In the genomic region with DNA sequence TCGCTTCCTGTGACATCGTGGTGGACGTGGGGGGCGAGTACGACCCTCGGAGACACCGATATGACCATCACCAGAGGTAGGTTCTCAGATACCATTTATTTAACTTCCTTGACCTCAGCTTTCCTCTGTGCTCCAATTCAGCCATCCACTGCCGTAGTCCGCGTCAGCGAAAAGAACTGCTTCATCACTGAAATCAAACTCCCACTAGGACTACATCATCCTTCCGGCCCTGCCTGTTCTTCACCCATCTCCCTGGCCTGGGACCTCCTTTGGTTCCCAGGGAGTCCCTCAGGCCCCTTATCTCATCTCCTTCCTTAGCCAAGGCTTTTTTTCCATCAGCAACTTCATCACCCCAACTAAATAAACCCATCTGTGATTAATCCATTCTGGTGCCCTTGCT, we compare ENCODE assay signal across 8 cellular contexts. TPM values are rescaled to one million over a fixed set of nuclear protein-coding genes. Genes with fewer than 3 reads are reported as not detected.
DNase-seq lines count a peak whose midpoint lies in the region; ATAC-seq and TF ChIP-seq lines count a peak whose summit lies in the region.

No MANE protein-coding gene starts in this region.

- peak overlapping the region; percentile 48 to 73 for H3K4me3 ChIP-seq in left lung
- H3K4me3 ChIP-seq in suprapubic skin, result peak overlapping the region; percentile 63

- WGBS in suprapubic skin, result 3% methylated on average over 12 of the region's 12 CpGs

- H3K9me3 ChIP-seq in left lung, result no peaks in the 10 kb centered on the region
- no peaks in the 10 kb centered on the region for H3K9me3 ChIP-seq in suprapubic skin

- H3K27ac ChIP-seq in left lung, result peak overlapping the region; percentile 70 to 91
- H3K27ac ChIP-seq in suprapubic skin, result peak overlapping the region; percentile 81

- TF ChIP-seq EP300 in suprapubic skin (IDR thresholded peaks at IDR 0.05), result no peak

- DNase-seq in Ammon's horn (ENCODE audit: low spot score) (peak; percentile 31), HT-29 (ENCODE audit: low spot score) (peak; percentile 30), amniotic epithelial cell (ENCODE audit: low read depth) (peak; percentile 59), left lung (no peak), suprapubic skin (ENCODE audit: low spot score in 2 of 2) (no peak), NCI-H524 (lab: John Stamatoyannopoulos, UW) (no peak), AML-193 (lab: John Stamatoyannopoulos, UW) (no peak)

- intact Hi-C loops in left lung (cut with DNase I), result no loop called here

- H3K36me3 ChIP-seq in left lung (peaks cover 0 to 45% of the 10 kb centered on the region in 2 donors), suprapubic skin (peaks cover 34% of the 10 kb centered on the region)

- H3K27me3 ChIP-seq in left lung (no peaks in the 10 kb centered on the region), suprapubic skin (no peaks in the 10 kb centered on the region)

- ATAC-seq in left lung (no peak), HG03432 (IDR thresholded peaks at IDR 0.05; ENCODE audit: unreplicated experiment) (no peak)

- peaks cover 26 to 67% of the 10 kb centered on the region in 2 donors for H3K4me1 ChIP-seq in left lung
- H3K4me1 ChIP-seq in suprapubic skin, result peaks cover 67% of the 10 kb centered on the region

- TF ChIP-seq POLR2A in suprapubic skin (IDR thresholded peaks at IDR 0.05), result no peak

- TF ChIP-seq CTCF in left lung (IDR thresholded peaks at IDR 0.05) (no peak), suprapubic skin (IDR thresholded peaks at IDR 0.05) (no peak)

RNA-seq across cellular contexts. Expression of a gene that starts 0.7 kb away (rescaled TPM):
- total RNA-seq in HT-29 (2014; rRNA removed; shearing (Covaris generic)), result 92.5 and 106 TPM in 2 replicates
- total RNA-seq in left lung, result 10 to 100 TPM; 27.7 to 45.2 TPM
- 10 to 100 TPM; 38.2 to 54.6 (median 46.3) TPM for total RNA-seq in suprapubic skin

RNA-seq across cellular contexts. Expression of a gene that starts 4.8 kb away (rescaled TPM):
- total RNA-seq in HT-29 (2014; rRNA removed; shearing (Covaris generic)), result 219 and 260 TPM in 2 replicates
- total RNA-seq in left lung (100 to 1,000 TPM; 321 to 370 TPM), suprapubic skin (100 to 1,000 TPM; 457 to 612 (median 511) TPM)

RNA-seq across cellular contexts. Expression of a gene that starts 21.2 kb away (rescaled TPM):
- total RNA-seq in HT-29 (2014; rRNA removed; shearing (Covaris generic)), result 68.4 and 70.6 TPM in 2 replicates
- 10 to 100 TPM; 44.0 to 51.2 TPM for total RNA-seq in left lung
- 10 to 100 TPM; 35.9 to 72.9 (median 52.5) TPM for total RNA-seq in suprapubic skin

RNA-seq across cellular contexts. Expression of a gene that starts 32.1 kb away (rescaled TPM):
- 28.0 and 31.0 TPM in 2 replicates for total RNA-seq in HT-29 (2014; rRNA removed; shearing (Covaris generic))
- total RNA-seq in left lung (1 to 10 TPM; 2.8 to 4.1 TPM), suprapubic skin (10 to 100 TPM in 1 of 4 donors, 1 to 10 TPM in 3; 5.7 to 10.6 (median 6.1) TPM)

RNA-seq across cellular contexts. Expression of a gene that starts 36.0 kb away (rescaled TPM):
- not detected in 2 replicates for total RNA-seq in HT-29 (2014; rRNA removed; shearing (Covaris generic))
- total RNA-seq in left lung, result under 1 TPM in 1 of 2 donors, not detected in 1; 0.64 TPM
- total RNA-seq in suprapubic skin, result not detected

Comparison
In these comparisons a context has a peak if more than half of its experiments do, and no peak if none do; other contexts are left out.
1. DNase-seq: peak in Ammon's horn (single experiment), HT-29 (single experiment) and amniotic epithelial cell (single experiment); none in left lung (0 of 2), suprapubic skin (0 of 2), NCI-H524 (0 of 2) and AML-193 (0 of 2).